8 cellular contexts compared by ENCODE assay signal in genomic region chr20:61217848-61218247, GRCh38. TPM values are rescaled to one million over a fixed set of nuclear protein-coding genes. Genes with fewer than 3 reads are reported as not detected.
"Had no signal": no experiment of that assay in that cellular context is flagged by ENCODE, and none has a peak within 500 bp of the region (broad histone marks: within the 10 kb centered on the region; RNA-seq: fewer than 3 reads in every experiment).

No MANE protein-coding gene starts in this region.

- H2AFZ ChIP-seq: GM23248 had no signal

- FAIRE-seq: K562 had no signal

- H3K9ac ChIP-seq: GM23248 had no signal

- H3K4me3 ChIP-seq: GM23248, HAP-1, K562 had no signal

- H3K36me3 ChIP-seq: HAP-1 had no signal

- H3K9me3 ChIP-seq: HAP-1 had no signal

- H3K27ac ChIP-seq: GM23248 had no signal

- DNase-seq: GOT3, H7, IMR-90 had no signal

- ATAC-seq: HCT116, K562 had no signal

- H3K4me1 ChIP-seq: HAP-1 had no signal

RNA-seq across cellular contexts. Expression of gene CDH4, which starts 34.2 kb away (rescaled TPM):
- total RNA-seq: HT-29, K562 had no signal
